In the genomic region with DNA sequence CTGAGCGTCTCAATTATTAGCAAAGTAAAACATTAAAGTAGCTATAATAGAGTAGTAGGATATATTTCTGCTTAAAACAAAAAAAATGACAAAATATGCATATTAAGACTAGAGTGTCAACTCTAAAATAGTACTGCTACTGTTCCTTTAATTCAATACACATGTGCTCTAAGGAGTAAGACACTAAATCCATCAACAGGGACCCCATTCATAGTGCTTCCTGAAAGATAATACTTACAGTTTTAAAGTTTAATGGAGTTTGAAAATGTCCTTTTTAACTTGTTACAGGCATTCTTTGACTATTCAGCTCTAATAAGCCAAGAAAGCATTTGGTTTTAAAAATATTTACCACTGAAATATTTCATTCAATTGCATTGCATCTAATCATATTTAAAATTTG, we compare ENCODE assay signal across 30 cellular contexts.
"Had no signal": no experiment of that assay in that cellular context is flagged by ENCODE, and none has a peak within 500 bp of the region (broad histone marks: within the 10 kb centered on the region; RNA-seq: fewer than 3 reads in every experiment).

No MANE protein-coding gene starts in this region.

- H3K27me3 Mint-ChIP-seq: activated CD4-positive, alpha-beta memory T cell treated with anti-CD3 and anti-CD28 coated beads, Interleukin-2, amount 10 ng/mL, durations not matched to agents 7 days and 5 days; activated CD4-positive, alpha-beta T cell treated with anti-CD3 and anti-CD28 coated beads, Interleukin-2, amount 10 ng/mL, durations not matched to agents 7 days and 5 days; activated naive CD4-positive, alpha-beta T cell treated with anti-CD3 and anti-CD28 coated beads, Interleukin-2, amount 10 ng/mL, durations not matched to agents 7 days and 5 days; activated T-cell treated with anti-CD3 and anti-CD28 coated beads, Interleukin-2, amount 50 U/mL, for 24 hours; brain; central memory CD8-positive, alpha-beta T cell; dendritic cell treated with granulocyte-macrophage colony-stimulating factor and Interleukin-4, amounts not matched to agents 40 ng/mL and 50 ng/mL, for 4 days; effector memory CD8-positive, alpha-beta T cell had no signal

- H3K4me1 Mint-ChIP-seq: activated CD4-positive, alpha-beta memory T cell treated with anti-CD3 and anti-CD28 coated beads, Interleukin-2, amount 10 ng/mL, durations not matched to agents 7 days and 5 days; activated CD4-positive, alpha-beta T cell treated with anti-CD3 and anti-CD28 coated beads, Interleukin-2, amount 10 ng/mL, durations not matched to agents 7 days and 5 days; activated naive CD4-positive, alpha-beta T cell treated with anti-CD3 and anti-CD28 coated beads, Interleukin-2, amount 10 ng/mL, durations not matched to agents 7 days and 5 days; activated naive CD8-positive, alpha-beta T cell treated with anti-CD3 and anti-CD28 coated beads, Interleukin-2, amount 10 ng/mL, durations not matched to agents 7 days and 5 days; central memory CD8-positive, alpha-beta T cell; WTC11 had no signal

- H3K36me3 Mint-ChIP-seq: activated naive CD4-positive, alpha-beta T cell treated with anti-CD3 and anti-CD28 coated beads, Interleukin-2, amount 10 ng/mL, durations not matched to agents 7 days and 5 days; activated naive CD4-positive, alpha-beta T cell treated with anti-CD3 and anti-CD28 coated beads, Interleukin-2, amount 50 U/mL, for 72 hours; activated naive CD8-positive, alpha-beta T cell treated with anti-CD3 and anti-CD28 coated beads, Interleukin-2, amount 10 ng/mL, durations not matched to agents 7 days and 5 days; brain; WTC11 had no signal

- H3K4me1 ChIP-seq: ascending aorta, breast epithelium, esophagus squamous epithelium, gastroesophageal sphincter had no signal

- H3K27ac Mint-ChIP-seq: activated CD4-positive, alpha-beta memory T cell treated with anti-CD3 and anti-CD28 coated beads, Interleukin-2, amount 10 ng/mL, durations not matched to agents 7 days and 5 days; activated CD4-positive, alpha-beta T cell treated with anti-CD3 and anti-CD28 coated beads, Interleukin-2, amount 10 ng/mL, durations not matched to agents 7 days and 5 days; activated naive CD4-positive, alpha-beta T cell treated with anti-CD3 and anti-CD28 coated beads, Interleukin-2, amount 10 ng/mL, durations not matched to agents 7 days and 5 days; activated naive CD4-positive, alpha-beta T cell treated with anti-CD3 and anti-CD28 coated beads, Interleukin-2, amount 50 U/mL, for 72 hours; activated naive CD8-positive, alpha-beta T cell treated with anti-CD3 and anti-CD28 coated beads, Interleukin-2, amount 10 ng/mL, durations not matched to agents 7 days and 5 days; activated T-cell treated with anti-CD3 and anti-CD28 coated beads, Interleukin-2, amount 50 U/mL, for 24 hours; activated T-cell treated with anti-CD3 and anti-CD28 coated beads, Interleukin-2, amount 50 U/mL, for 72 hours; brain; dendritic cell treated with granulocyte-macrophage colony-stimulating factor and Interleukin-4, amounts not matched to agents 40 ng/mL and 50 ng/mL, for 4 days; effector memory CD8-positive, alpha-beta T cell; WTC11 had no signal

- H3K36me3 ChIP-seq: ascending aorta, breast epithelium, cardiac muscle cell, esophagus squamous epithelium, gastroesophageal sphincter had no signal

- H3K27ac ChIP-seq: ascending aorta, breast epithelium, cardiac muscle cell, coronary artery, dorsolateral prefrontal cortex, epithelial cell of prostate, esophagus squamous epithelium, gastroesophageal sphincter, VCaP had no signal

- H3K4me3 ChIP-seq: ascending aorta, breast epithelium, cardiac muscle cell, coronary artery, dorsolateral prefrontal cortex, esophagus squamous epithelium, gastroesophageal sphincter had no signal

- H3K27me3 ChIP-seq: ascending aorta, breast epithelium, cardiac muscle cell, dorsolateral prefrontal cortex, esophagus squamous epithelium, gastroesophageal sphincter had no signal

- H3K9me3 ChIP-seq: ascending aorta, breast epithelium, esophagus squamous epithelium, gastroesophageal sphincter had no signal

- H3K9me3 Mint-ChIP-seq: activated CD4-positive, alpha-beta memory T cell treated with anti-CD3 and anti-CD28 coated beads, Interleukin-2, amount 10 ng/mL, durations not matched to agents 7 days and 5 days; activated CD4-positive, alpha-beta T cell treated with anti-CD3 and anti-CD28 coated beads, Interleukin-2, amount 10 ng/mL, durations not matched to agents 7 days and 5 days; activated naive CD4-positive, alpha-beta T cell treated with anti-CD3 and anti-CD28 coated beads, Interleukin-2, amount 10 ng/mL, durations not matched to agents 7 days and 5 days; activated naive CD4-positive, alpha-beta T cell treated with anti-CD3 and anti-CD28 coated beads, Interleukin-2, amount 50 U/mL, for 72 hours; activated naive CD8-positive, alpha-beta T cell treated with anti-CD3 and anti-CD28 coated beads, Interleukin-2, amount 10 ng/mL, durations not matched to agents 7 days and 5 days; activated T-cell treated with anti-CD3 and anti-CD28 coated beads, Interleukin-2, amount 50 U/mL, for 24 hours; activated T-cell treated with anti-CD3 and anti-CD28 coated beads, Interleukin-2, amount 50 U/mL, for 72 hours; brain; central memory CD8-positive, alpha-beta T cell; dendritic cell treated with granulocyte-macrophage colony-stimulating factor and Interleukin-4, amounts not matched to agents 40 ng/mL and 50 ng/mL, for 4 days; effector memory CD8-positive, alpha-beta T cell; WTC11 had no signal

- DNase-seq: activated CD4-positive, alpha-beta memory T cell treated with anti-CD3 and anti-CD28 coated beads, Interleukin-2, amount 10 ng/mL, durations not matched to agents 7 days and 5 days; activated CD4-positive, alpha-beta T cell treated with anti-CD3 and anti-CD28 coated beads for 1 hour; activated CD4-positive, alpha-beta T cell treated with anti-CD3 and anti-CD28 coated beads for 4 hours; activated CD4-positive, alpha-beta T cell treated with anti-CD3 and anti-CD28 coated beads, Interleukin-2, amount 10 ng/mL, durations not matched to agents 7 days and 5 days; activated CD4-positive, alpha-beta T cell treated with anti-CD3 and anti-CD28 coated beads, Interleukin-2, amount 50 U/mL, for 4 hours; activated CD8-positive, alpha-beta memory T cell treated with anti-CD3 and anti-CD28 coated beads, Interleukin-2, amount 50 U/mL, for 48 hours; activated gamma-delta T cell; activated naive CD4-positive, alpha-beta T cell; activated naive CD4-positive, alpha-beta T cell treated with anti-CD3 and anti-CD28 coated beads, Interleukin-2, amount 10 ng/mL, durations not matched to agents 7 days and 5 days; activated naive CD8-positive, alpha-beta T cell treated with anti-CD3 and anti-CD28 coated beads, Interleukin-2, amount 10 ng/mL, durations not matched to agents 7 days and 5 days; activated T-cell treated with anti-CD3 and anti-CD28 coated beads for 4 hours; activated T-cell treated with anti-CD3 and anti-CD28 coated beads, Interleukin-2, amount 50 U/mL, for 24 hours; activated T-cell treated with anti-CD3 and anti-CD28 coated beads, Interleukin-2, amount 50 U/mL, for 72 hours; dorsolateral prefrontal cortex; effector memory CD8-positive, alpha-beta T cell; esophagus squamous epithelium; foreskin melanocyte; T-helper 2 cell had no signal

- H3K4me3 Mint-ChIP-seq: activated CD4-positive, alpha-beta memory T cell treated with anti-CD3 and anti-CD28 coated beads, Interleukin-2, amount 10 ng/mL, durations not matched to agents 7 days and 5 days; activated CD4-positive, alpha-beta T cell treated with anti-CD3 and anti-CD28 coated beads, Interleukin-2, amount 10 ng/mL, durations not matched to agents 7 days and 5 days; activated naive CD4-positive, alpha-beta T cell treated with anti-CD3 and anti-CD28 coated beads, Interleukin-2, amount 10 ng/mL, durations not matched to agents 7 days and 5 days; activated naive CD8-positive, alpha-beta T cell treated with anti-CD3 and anti-CD28 coated beads, Interleukin-2, amount 10 ng/mL, durations not matched to agents 7 days and 5 days; activated T-cell treated with anti-CD3 and anti-CD28 coated beads, Interleukin-2, amount 50 U/mL, for 24 hours; activated T-cell treated with anti-CD3 and anti-CD28 coated beads, Interleukin-2, amount 50 U/mL, for 72 hours; brain; central memory CD8-positive, alpha-beta T cell; dendritic cell treated with granulocyte-macrophage colony-stimulating factor and Interleukin-4, amounts not matched to agents 40 ng/mL and 50 ng/mL, for 4 days; effector memory CD8-positive, alpha-beta T cell; WTC11 had no signal

- ATAC-seq: activated naive CD4-positive, alpha-beta T cell treated with anti-CD3 and anti-CD28 coated beads, Interleukin-2, amount 50 U/mL, for 72 hours; activated T-cell treated with anti-CD3 and anti-CD28 coated beads, Interleukin-2, amount 50 U/mL, for 72 hours; effector memory CD8-positive, alpha-beta T cell; gastroesophageal sphincter; WTC11 had no signal
